ENCODE assay signal across 21 cellular contexts in genomic region chr6:110095101-110095500, GRCh38.
DNase-seq lines count a peak whose midpoint lies in the region; ATAC-seq and TF ChIP-seq lines count a peak whose summit lies in the region.
"Had no signal": no experiment of that assay in that cellular context is flagged by ENCODE, and none has a peak within 500 bp of the region (broad histone marks: within the 10 kb centered on the region; RNA-seq: fewer than 3 reads in every experiment).

No MANE protein-coding gene starts in this region.

- H3K4me3 Mint-ChIP-seq in nephron progenitor cell = no peak overlapping the region
- H3K4me3 Mint-ChIP-seq: CD4-positive, alpha-beta memory T cell; HFFc6 had no signal

- H3K4me2 ChIP-seq in mesenchymal stem cell (ENCODE audit: low read length, poor library complexity, severe bottlenecking) = no peak overlapping the region
- H3K4me2 ChIP-seq: A549, BLaER1 had no signal

- H3K14ac ChIP-seq in mesenchymal stem cell (ENCODE audit: low read length in 2 of 2) = no peak overlapping the region

- no peak overlapping the region for H3K23ac ChIP-seq in mesenchymal stem cell (ENCODE audit: low read length in 2 of 2)

- H2BK12ac ChIP-seq in mesenchymal stem cell (ENCODE audit: low read length in 2 of 2) = no peak overlapping the region

- no peaks in the 10 kb centered on the region for H3K79me1 ChIP-seq in mesenchymal stem cell (replicated peaks; ENCODE audit: low read length, poor library complexity, severe bottlenecking)

- H3K4me3 ChIP-seq in RWPE2 (ENCODE audit: severe bottlenecking) = no peak overlapping the region
- no peak overlapping the region for H3K4me3 ChIP-seq in choroid plexus epithelial cell (ENCODE audit: low read depth, low read length)
- no peak overlapping the region for H3K4me3 ChIP-seq in fibroblast of villous mesenchyme (ENCODE audit: low read depth, low read length)
- no peak overlapping the region for H3K4me3 ChIP-seq in mesenchymal stem cell (ENCODE audit: insufficient read depth in 1 of 2, low read depth in 1 of 2, low read length in 2 of 2)
- no peak overlapping the region for H3K4me3 ChIP-seq in sigmoid colon
- H3K4me3 ChIP-seq: A549, BLaER1, GM12878, Peyer's patch had no signal

- TF ChIP-seq EP300 in sigmoid colon (IDR thresholded peaks at IDR 0.05) = no peak

- H3K18ac ChIP-seq in mesenchymal stem cell (ENCODE audit: low read depth in 1 of 2, low read length in 2 of 2) = no peak overlapping the region

- H3K4me1 Mint-ChIP-seq in nephron progenitor cell = peaks cover 14% of the 10 kb centered on the region
- H3K4me1 Mint-ChIP-seq: CD4-positive, alpha-beta memory T cell had no signal

- H2BK15ac ChIP-seq in mesenchymal stem cell (ENCODE audit: low read depth, poor library complexity, severe bottlenecking) = no peak overlapping the region

- TF ChIP-seq CTCF in RWPE2 (IDR thresholded peaks at IDR 0.05; ENCODE audit: poor library complexity, severe bottlenecking) = no peak
- no peak for TF ChIP-seq CTCF in choroid plexus epithelial cell (conservative IDR thresholded peaks at IDR 0.05; ENCODE audit: low read depth, low read length)
- TF ChIP-seq CTCF in fibroblast of villous mesenchyme (IDR thresholded peaks at IDR 0.05; ENCODE audit: insufficient read depth, low read depth, low read length) = no peak
- TF ChIP-seq CTCF in nephron progenitor cell (IDR thresholded peaks at IDR 0.05) = no peak
- TF ChIP-seq CTCF in sigmoid colon (IDR thresholded peaks at IDR 0.05) = no peak

- no peak overlapping the region for H2BK5ac ChIP-seq in mesenchymal stem cell (ENCODE audit: low read depth, low read length, poor library complexity, severe bottlenecking)

- ATAC-seq in RWPE2 (ENCODE audit: low read depth) (no peak), GM21825 (IDR thresholded peaks at IDR 0.05; ENCODE audit: unreplicated experiment) (no peak)
- ATAC-seq: A549, GM12878, HepG2, Right ventricle myocardium inferior had no signal

- no peak overlapping the region for H3K27ac Mint-ChIP-seq in nephron progenitor cell
- H3K27ac Mint-ChIP-seq: CD4-positive, alpha-beta memory T cell; HFFc6 had no signal

- peaks cover 48% of the 10 kb centered on the region for H3K4me1 ChIP-seq in RWPE2 (ENCODE audit: insufficient read depth, poor library complexity, severe bottlenecking)
- no peaks in the 10 kb centered on the region for H3K4me1 ChIP-seq in mesenchymal stem cell (ENCODE audit: control insufficient read depth, insufficient read depth, low read depth, low read length)
- peaks cover 0 to 15% (median 7%) of the 10 kb centered on the region in 4 donors for H3K4me1 ChIP-seq in sigmoid colon
- H3K4me1 ChIP-seq: Peyer's patch had no signal

- H4K8ac ChIP-seq in mesenchymal stem cell (ENCODE audit: low read length) = no peak overlapping the region

- H3K36me3 Mint-ChIP-seq in nephron progenitor cell (ENCODE audit: low read depth) = peaks cover 43% of the 10 kb centered on the region
- H3K36me3 Mint-ChIP-seq: CD4-positive, alpha-beta memory T cell had no signal

- H3K36me3 ChIP-seq in RWPE2 (ENCODE audit: low read depth) (peaks cover 9% of the 10 kb centered on the region), mesenchymal stem cell (ENCODE audit: control insufficient read depth in 1 of 2, insufficient read depth in 2 of 2, low read depth in 1 of 2, low read length in 2 of 2) (peaks cover 6 to 14% of the 10 kb centered on the region in 2 experiments), sigmoid colon (peaks cover 0 to under 1% (median 0%) of the 10 kb centered on the region in 4 donors)
- H3K36me3 ChIP-seq: Peyer's patch had no signal

- no peak overlapping the region for H2BK120ac ChIP-seq in mesenchymal stem cell (ENCODE audit: low read depth, low read length)

- H2AFZ ChIP-seq in mesenchymal stem cell (ENCODE audit: low read depth, low read length) = no peak overlapping the region

- no peaks in the 10 kb centered on the region for H3K27me3 ChIP-seq in RWPE2 (ENCODE audit: insufficient read depth, poor library complexity, severe bottlenecking)
- H3K27me3 ChIP-seq in mesenchymal stem cell (ENCODE audit: control insufficient read depth in 1 of 2, insufficient read depth in 1 of 2, low read length in 2 of 2) = no peaks in the 10 kb centered on the region
- H3K27me3 ChIP-seq in sigmoid colon = no peaks in the 10 kb centered on the region
- H3K27me3 ChIP-seq: BLaER1, Peyer's patch had no signal

- H2AK5ac ChIP-seq in mesenchymal stem cell (ENCODE audit: low read length, severe bottlenecking) = no peak overlapping the region

- H3K27ac ChIP-seq in RWPE2 (ENCODE audit: poor library complexity, severe bottlenecking) (peak overlapping the region; percentile 90), mesenchymal stem cell (ENCODE audit: low read length, poor library complexity, severe bottlenecking) (no peak overlapping the region), sigmoid colon (no peak overlapping the region)
- H3K27ac ChIP-seq: A549, BLaER1, Peyer's patch had no signal

- no peak overlapping the region for H3K9ac ChIP-seq in mesenchymal stem cell (ENCODE audit: low read length)
- H3K9ac ChIP-seq: BLaER1 had no signal

- H3K9me3 ChIP-seq in RWPE2 (ENCODE audit: severe bottlenecking) (no peaks in the 10 kb centered on the region), mesenchymal stem cell (ENCODE audit: control insufficient read depth, low read length) (no peaks in the 10 kb centered on the region), sigmoid colon (no peaks in the 10 kb centered on the region)
- H3K9me3 ChIP-seq: A549, Peyer's patch had no signal

- TF ChIP-seq POLR2A in sigmoid colon (IDR thresholded peaks at IDR 0.05) = no peak

- no peaks in the 10 kb centered on the region for H3K9me3 Mint-ChIP-seq in nephron progenitor cell
- H3K9me3 Mint-ChIP-seq: CD4-positive, alpha-beta memory T cell; HFFc6 had no signal

- intact Hi-C loops in sigmoid colon (cut with DNase I) = no loop called here

- H3K4ac ChIP-seq in mesenchymal stem cell (ENCODE audit: low read depth in 1 of 2, low read length in 2 of 2) = no peak overlapping the region

- no peaks in the 10 kb centered on the region for H3K27me3 Mint-ChIP-seq in nephron progenitor cell (ENCODE audit: low read depth, poor library complexity)

- WGBS in mesenchymal stem cell = 19% methylated on average over 1 of the region's 1 CpG
- WGBS in sigmoid colon, 2 donors = 85 to 87% methylated on average over 1 of the region's 1 CpG

- no peak for DNase-seq in RWPE2 (ENCODE audit: low spot score)
- DNase-seq in choroid plexus epithelial cell (ENCODE audit: low read depth) = peak; percentile 9
- DNase-seq in fibroblast of villous mesenchyme (ENCODE audit: low read depth) = peak; percentile 10
- peak; percentile 72 for DNase-seq in mesenchymal stem cell
- DNase-seq in nephron progenitor cell = no peak
- no peak for DNase-seq in sigmoid colon
- no peak for DNase-seq in AG08395 (ENCODE audit: low spot score)
- DNase-seq: CD4-positive, alpha-beta memory T cell; HFFc6; KG1; MV-4-11; NCI-H2171; NCI-H446; NCI-H69; Peyer's patch had no signal

- no peak overlapping the region for H4K91ac ChIP-seq in mesenchymal stem cell (ENCODE audit: low read length)

Comparison
In these comparisons a context has a peak if more than half of its experiments do, and no peak if none do; other contexts are left out.
1. DNase-seq: peak in choroid plexus epithelial cell (single experiment), fibroblast of villous mesenchyme (single experiment) and mesenchymal stem cell (single experiment); none in RWPE2 (single experiment), nephron progenitor cell (single experiment), sigmoid colon (single experiment) and AG08395 (single experiment).